1 cellular context compared by ENCODE assay signal in the genomic region with DNA sequence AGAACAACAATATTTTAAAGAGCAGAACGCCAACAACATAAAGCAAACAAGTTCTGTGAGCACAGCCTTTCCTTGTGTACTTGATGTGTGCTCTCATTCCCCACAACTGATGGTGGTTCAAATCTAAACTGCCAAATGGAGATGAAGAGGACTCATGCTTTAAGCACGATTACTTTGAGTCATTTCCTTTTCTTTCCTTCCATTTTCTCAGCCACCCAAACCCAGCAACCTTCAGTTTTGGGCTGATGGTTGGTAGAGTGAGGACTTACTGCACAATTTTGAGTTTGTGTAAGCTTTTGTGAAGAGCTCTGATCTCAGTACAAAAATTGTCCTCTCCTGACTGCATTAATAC.
TF ChIP-seq lines count a peak whose summit lies in the region.

No MANE protein-coding gene starts in this region.

TF ChIP-seq in HepG2, 621 proteins besides CTCF, POLR2A, EP300 and RAD21:
- TF ChIP-seq, protein P1, sequence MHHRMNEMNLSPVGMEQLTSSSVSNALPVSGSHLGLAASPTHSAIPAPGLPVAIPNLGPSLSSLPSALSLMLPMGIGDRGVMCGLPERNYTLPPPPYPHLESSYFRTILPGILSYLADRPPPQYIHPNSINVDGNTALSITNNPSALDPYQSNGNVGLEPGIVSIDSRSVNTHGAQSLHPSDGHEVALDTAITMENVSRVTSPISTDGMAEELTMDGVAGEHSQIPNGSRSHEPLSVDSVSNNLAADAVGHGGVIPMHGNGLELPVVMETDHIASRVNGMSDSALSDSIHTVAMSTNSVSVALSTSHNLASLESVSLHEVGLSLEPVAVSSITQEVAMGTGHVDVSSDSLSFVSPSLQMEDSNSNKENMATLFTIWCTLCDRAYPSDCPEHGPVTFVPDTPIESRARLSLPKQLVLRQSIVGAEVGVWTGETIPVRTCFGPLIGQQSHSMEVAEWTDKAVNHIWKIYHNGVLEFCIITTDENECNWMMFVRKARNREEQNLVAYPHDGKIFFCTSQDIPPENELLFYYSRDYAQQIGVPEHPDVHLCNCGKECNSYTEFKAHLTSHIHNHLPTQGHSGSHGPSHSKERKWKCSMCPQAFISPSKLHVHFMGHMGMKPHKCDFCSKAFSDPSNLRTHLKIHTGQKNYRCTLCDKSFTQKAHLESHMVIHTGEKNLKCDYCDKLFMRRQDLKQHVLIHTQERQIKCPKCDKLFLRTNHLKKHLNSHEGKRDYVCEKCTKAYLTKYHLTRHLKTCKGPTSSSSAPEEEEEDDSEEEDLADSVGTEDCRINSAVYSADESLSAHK (CRISPR knock-in tag; IDR thresholded peaks at IDR 0.05; ENCODE audit: borderline replicate concordance): no peak
